Comparison of ENCODE assay signal across 13 cellular contexts in the genomic region with DNA sequence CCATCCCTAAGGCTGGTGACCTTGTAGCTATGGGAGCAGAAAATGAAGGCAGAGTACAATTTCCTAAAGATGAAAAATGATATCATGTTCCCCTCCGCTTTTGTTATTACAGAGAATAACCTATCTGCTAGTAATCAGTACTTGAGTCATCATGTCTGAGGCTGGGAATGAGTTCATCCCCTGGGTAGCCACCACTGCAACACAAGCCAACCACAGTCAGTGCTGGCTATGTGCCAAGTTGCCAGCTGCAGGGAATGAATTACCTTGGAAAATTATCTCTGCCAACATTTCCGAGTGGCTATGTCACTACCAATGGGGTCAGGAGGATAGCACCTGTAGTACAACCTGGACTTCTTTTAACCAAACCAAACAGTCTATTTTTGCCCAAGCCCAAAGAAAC.
A peak's percentile ranks its signal among the peaks of the same experiment; 100 is the strongest.
DNase-seq lines count a peak whose midpoint lies in the region; ATAC-seq and TF ChIP-seq lines count a peak whose summit lies in the region.
"Had no signal": no experiment of that assay in that cellular context is flagged by ENCODE, and none has a peak within 500 bp of the region (broad histone marks: within the 10 kb centered on the region; RNA-seq: fewer than 3 reads in every experiment).

No MANE protein-coding gene starts in this region.

- H2AFZ ChIP-seq in PC-3 (ENCODE audit: low read length) (no peak overlapping the region), neural progenitor cell (replicated peaks) (no peak overlapping the region)

- peaks cover 50% of the 10 kb centered on the region for H3K4me1 ChIP-seq in PC-3 (ENCODE audit: insufficient read depth, low read length)
- no peaks in the 10 kb centered on the region for H3K4me1 ChIP-seq in neural progenitor cell

- no peaks in the 10 kb centered on the region for H3K36me3 ChIP-seq in PC-3 (ENCODE audit: low read depth, low read length)
- no peaks in the 10 kb centered on the region for H3K36me3 ChIP-seq in neural progenitor cell
- H3K36me3 ChIP-seq: neutrophil had no signal

- H4K20me1 ChIP-seq in PC-3 (ENCODE audit: low read length) (no peaks in the 10 kb centered on the region), neural progenitor cell (ENCODE audit: low read depth) (no peaks in the 10 kb centered on the region)

- no peak overlapping the region for H3K4me3 ChIP-seq in PC-3 (ENCODE audit: low read length)
- H3K4me3 ChIP-seq in epithelial cell of proximal tubule (ENCODE audit: low read depth, low read length) = no peak overlapping the region
- H3K4me3 ChIP-seq in neural progenitor cell = no peak overlapping the region

- TF ChIP-seq CTCF in Calu3 (IDR thresholded peaks at IDR 0.05; ENCODE audit: unreplicated experiment) (no peak), PC-3 (conservative IDR thresholded peaks at IDR 0.05; ENCODE audit: low read depth, low read length) (no peak), epithelial cell of proximal tubule (conservative IDR thresholded peaks at IDR 0.05; ENCODE audit: low read depth, low read length) (no peak), glutamatergic neuron (IDR thresholded peaks at IDR 0.05; ENCODE audit: partially characterized antibody, unreplicated experiment) (no peak), neural progenitor cell (IDR thresholded peaks at IDR 0.05) (no peak)

- no peak overlapping the region for H3K4me3 Mint-ChIP-seq in Calu3 (ENCODE audit: low read depth, unreplicated experiment)
- H3K4me3 Mint-ChIP-seq in glutamatergic neuron (ENCODE audit: unreplicated experiment) = no peak overlapping the region
- no peak overlapping the region for H3K4me3 Mint-ChIP-seq in neural progenitor cell
- H3K4me3 Mint-ChIP-seq: stimulated activated effector memory CD8-positive, alpha-beta T cell treated with anti-CD3 and anti-CD28 coated beads, Interleukin-12 subunit alpha, Interleukin-12 subunit beta, amount 100 ng/mL, for 72 hours had no signal

- intact Hi-C loops in Calu3 (cut with micrococcal nuclease; ENCODE audit: unreplicated experiment) = no loop called here
- intact Hi-C loops in PC-3 (cut with micrococcal nuclease) = no loop called here

- CTCF ChIA-PET in Calu3 (lab: Charles Lee) = no interaction called here
- CTCF ChIA-PET in PC-3 (lab: Charles Lee) = no interaction called here

- H3K4me1 Mint-ChIP-seq in Calu3 (ENCODE audit: low read depth, unreplicated experiment) (no peaks in the 10 kb centered on the region), glutamatergic neuron (ENCODE audit: low read depth, unreplicated experiment) (no peaks in the 10 kb centered on the region), neural progenitor cell (no peaks in the 10 kb centered on the region)
- H3K4me1 Mint-ChIP-seq: stimulated activated effector memory CD8-positive, alpha-beta T cell treated with anti-CD3 and anti-CD28 coated beads, Interleukin-12 subunit alpha, Interleukin-12 subunit beta, amount 100 ng/mL, for 72 hours had no signal

- H3K27me3 ChIP-seq in PC-3 (ENCODE audit: low read length) = no peaks in the 10 kb centered on the region
- H3K27me3 ChIP-seq in neural progenitor cell = no peaks in the 10 kb centered on the region
- H3K27me3 ChIP-seq: neutrophil had no signal

- peak; percentile 15; the same call in 1 of the 2 replicates for ATAC-seq in PC-3
- ATAC-seq: left lobe of liver; stimulated activated effector memory CD8-positive, alpha-beta T cell treated with anti-CD3 and anti-CD28 coated beads, Interleukin-12 subunit alpha, Interleukin-12 subunit beta, amount 100 ng/mL, for 72 hours had no signal

- H3K4me2 ChIP-seq in PC-3 (ENCODE audit: low read length) (peak overlapping the region; percentile 59; the same call in 1 of the 2 replicates), neural progenitor cell (no peak overlapping the region)

- no peak overlapping the region for H3K27ac Mint-ChIP-seq in Calu3 (ENCODE audit: unreplicated experiment)
- no peak overlapping the region for H3K27ac Mint-ChIP-seq in glutamatergic neuron (ENCODE audit: unreplicated experiment)
- no peak overlapping the region for H3K27ac Mint-ChIP-seq in neural progenitor cell
- H3K27ac Mint-ChIP-seq: stimulated activated effector memory CD8-positive, alpha-beta T cell treated with anti-CD3 and anti-CD28 coated beads, Interleukin-12 subunit alpha, Interleukin-12 subunit beta, amount 100 ng/mL, for 72 hours had no signal

- DNase-seq in Calu3 (peak; percentile 6), NCI-H1436 (lab: John Stamatoyannopoulos, UW) (peak; percentile 16), PC-3 (peak; percentile 97), epithelial cell of proximal tubule (ENCODE audit: low read depth) (peak; percentile 20), glutamatergic neuron (no peak), neural progenitor cell (ENCODE audit: low spot score) (no peak)
- no peak for DNase-seq in activated CD4-positive, alpha-beta T cell treated with anti-CD3 and anti-CD28 coated beads for 48 hours
- DNase-seq in activated CD8-positive, alpha-beta memory T cell treated with anti-CD3 and anti-CD28 coated beads for 24 hours = no peak
- DNase-seq: activated naive CD4-positive, alpha-beta T cell treated with anti-CD3 and anti-CD28 coated beads, Interleukin-2, amount 50 U/mL, for 16 hours; cortex of kidney had no signal

- H3K27me3 Mint-ChIP-seq in Calu3 (ENCODE audit: unreplicated experiment) (no peaks in the 10 kb centered on the region), glutamatergic neuron (ENCODE audit: unreplicated experiment) (peaks cover 2% of the 10 kb centered on the region), neural progenitor cell (ENCODE audit: insufficient read depth, low read depth) (no peaks in the 10 kb centered on the region)

- BruUV-seq in Calu3 (replicated peaks; lab: Mats Ljungman, UMichigan) = no TSS peak
- no TSS peak for BruUV-seq in PC-3 (replicated peaks; lab: Mats Ljungman, UMichigan)

- H3K9ac ChIP-seq in PC-3 (ENCODE audit: low read length) = no peak overlapping the region
- H3K9ac ChIP-seq in neural progenitor cell = no peak overlapping the region

- H3K9me3 Mint-ChIP-seq in Calu3 (ENCODE audit: low read depth, unreplicated experiment) (peaks cover 11% of the 10 kb centered on the region), glutamatergic neuron (ENCODE audit: unreplicated experiment) (peaks cover 6% of the 10 kb centered on the region), neural progenitor cell (no peaks in the 10 kb centered on the region)

- no peaks in the 10 kb centered on the region for H3K9me2 ChIP-seq in PC-3 (replicated peaks; ENCODE audit: low read length)

- peak overlapping the region; percentile 85 for H3K27ac ChIP-seq in PC-3 (ENCODE audit: low read length)
- no peak overlapping the region for H3K27ac ChIP-seq in neural progenitor cell
- H3K27ac ChIP-seq: neutrophil had no signal

- H3F3A ChIP-seq in PC-3 (ENCODE audit: low read length, unreplicated experiment) = peaks cover 14% of the 10 kb centered on the region
- no peaks in the 10 kb centered on the region for H3F3A ChIP-seq in neural progenitor cell (ENCODE audit: low read depth)

- H3K79me2 ChIP-seq in PC-3 (ENCODE audit: low read length) (no peaks in the 10 kb centered on the region), neural progenitor cell (ENCODE audit: low read depth) (no peaks in the 10 kb centered on the region)

- no peaks in the 10 kb centered on the region for H3K9me3 ChIP-seq in PC-3 (ENCODE audit: low read length)
- H3K9me3 ChIP-seq in neural progenitor cell (ENCODE audit: low read depth) = no peaks in the 10 kb centered on the region
- H3K9me3 ChIP-seq: neutrophil had no signal

- POLR2A ChIA-PET in PC-3 (lab: Charles Lee; ENCODE audit: unreplicated experiment) = no interaction called here

- H3K36me3 Mint-ChIP-seq in Calu3 (ENCODE audit: insufficient read depth, unreplicated experiment) (no peaks in the 10 kb centered on the region), glutamatergic neuron (ENCODE audit: unreplicated experiment) (peaks cover 7% of the 10 kb centered on the region), neural progenitor cell (no peaks in the 10 kb centered on the region)
- H3K36me3 Mint-ChIP-seq: stimulated activated effector memory CD8-positive, alpha-beta T cell treated with anti-CD3 and anti-CD28 coated beads, Interleukin-12 subunit alpha, Interleukin-12 subunit beta, amount 100 ng/mL, for 72 hours had no signal

Comparison
In these comparisons a context has a peak if more than half of its experiments do, and no peak if none do; other contexts are left out.
1. DNase-seq: peak in Calu3 (single experiment), NCI-H1436 (single experiment), PC-3 (single experiment) and epithelial cell of proximal tubule (single experiment); none in glutamatergic neuron (single experiment), neural progenitor cell (single experiment), activated CD4-positive, alpha-beta T cell treated with anti-CD3 and anti-CD28 coated beads for 48 hours (single experiment) and activated CD8-positive, alpha-beta memory T cell treated with anti-CD3 and anti-CD28 coated beads for 24 hours (single experiment).